ENCODE assay signal across 11 cellular contexts in the genomic region with DNA sequence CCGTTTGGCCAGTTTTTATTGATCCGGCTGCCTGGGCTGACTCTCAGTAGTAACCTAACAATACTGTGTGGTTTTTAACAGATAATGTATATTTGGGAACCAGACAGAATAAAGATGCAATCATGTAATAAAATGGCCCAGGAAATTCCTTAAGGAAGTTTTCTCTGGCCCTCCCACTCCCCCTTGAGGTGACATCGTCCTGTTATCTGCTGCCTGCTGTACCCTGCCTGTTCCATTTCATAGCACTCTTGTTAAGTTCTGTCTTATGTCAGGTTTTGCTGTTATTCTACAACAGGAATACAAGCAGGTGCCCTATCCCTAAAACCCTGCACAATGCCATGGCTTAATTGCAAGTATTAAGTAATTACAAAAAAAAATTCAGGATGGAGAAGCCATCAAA. TPM values are rescaled to one million over a fixed set of nuclear protein-coding genes. Genes with fewer than 3 reads are reported as not detected.
A peak's percentile ranks its signal among the peaks of the same experiment; 100 is the strongest.
DNase-seq lines count a peak whose midpoint lies in the region; TF ChIP-seq lines count a peak whose summit lies in the region.
"Had no signal": no experiment of that assay in that cellular context is flagged by ENCODE, and none has a peak within 500 bp of the region (broad histone marks: within the 10 kb centered on the region; RNA-seq: fewer than 3 reads in every experiment).

No MANE protein-coding gene starts in this region.

- H3K27me3 ChIP-seq in SK-N-SH (ENCODE audit: insufficient read depth) (no peaks in the 10 kb centered on the region), smooth muscle cell (ENCODE audit: low read depth) (no peaks in the 10 kb centered on the region), esophagus squamous epithelium (no peaks in the 10 kb centered on the region)

- H4K20me1 ChIP-seq in SK-N-SH (ENCODE audit: insufficient read depth) (no peaks in the 10 kb centered on the region), smooth muscle cell (ENCODE audit: low read depth) (no peaks in the 10 kb centered on the region)

- H3K27ac ChIP-seq in SK-N-SH (ENCODE audit: low read depth in 2 of 2, low read length in 1 of 2), result no peak overlapping the region
- no peak overlapping the region for H3K27ac ChIP-seq in smooth muscle cell (ENCODE audit: low read depth)
- H3K27ac ChIP-seq in coronary artery, result no peak overlapping the region
- H3K27ac ChIP-seq in esophagus squamous epithelium, result no peak overlapping the region

- H3K9me3 ChIP-seq in SK-N-SH (no peaks in the 10 kb centered on the region), smooth muscle cell (replicated peaks; ENCODE audit: low read depth) (no peaks in the 10 kb centered on the region), esophagus squamous epithelium (no peaks in the 10 kb centered on the region)

- TF ChIP-seq POLR2A in esophagus squamous epithelium (IDR thresholded peaks at IDR 0.05), result no peak

- no peaks in the 10 kb centered on the region for H3K36me3 ChIP-seq in SK-N-SH (replicated peaks in 1 of 2; ENCODE audit: control insufficient read depth in 1 of 2, insufficient read depth in 2 of 2, low read length in 1 of 2)
- H3K36me3 ChIP-seq in smooth muscle cell (ENCODE audit: low read depth), result no peaks in the 10 kb centered on the region
- no peaks in the 10 kb centered on the region for H3K36me3 ChIP-seq in esophagus squamous epithelium

- H3K4me3 ChIP-seq in SK-N-SH (ENCODE audit: low read depth in 2 of 2, low read length in 1 of 2) (no peak overlapping the region), fibroblast of mammary gland (ENCODE audit: control insufficient read depth, low read depth, low read length) (no peak overlapping the region), smooth muscle cell (no peak overlapping the region), coronary artery (no peak overlapping the region), esophagus squamous epithelium (no peak overlapping the region)

- 84% methylated on average over 3 of the region's 3 CpGs for WGBS in SK-N-SH (ENCODE audit: low lambda C conversion rate)
- 51% methylated on average over 3 of the region's 3 CpGs for WGBS in smooth muscle cell (ENCODE audit: low lambda C conversion rate)
- WGBS in esophagus squamous epithelium, 2 donors, result 68 to 82% methylated on average over 3 of the region's 3 CpGs

- intact Hi-C loops in esophagus squamous epithelium (cut with DNase I), result no loop called here

- H3K4me1 ChIP-seq in SK-N-SH (ENCODE audit: control insufficient read depth in 1 of 2, insufficient read depth in 2 of 2, low read depth in 1 of 2, low read length in 1 of 2), result no peaks in the 10 kb centered on the region
- H3K4me1 ChIP-seq in smooth muscle cell (ENCODE audit: low read depth), result peaks cover 12% of the 10 kb centered on the region
- peaks cover 5 to 56% (median 15%) of the 10 kb centered on the region in 3 donors for H3K4me1 ChIP-seq in esophagus squamous epithelium

- TF ChIP-seq EP300 in SK-N-SH (IDR thresholded peaks at IDR 0.05; ENCODE audit: borderline replicate concordance in 1 of 2, low read depth in 1 of 2, low read length in 1 of 2), result no peak

- no peak overlapping the region for H2AFZ ChIP-seq in SK-N-SH (ENCODE audit: low read depth)
- H2AFZ ChIP-seq in smooth muscle cell (ENCODE audit: low read depth), result no peak overlapping the region

- no peaks in the 10 kb centered on the region for H3K79me2 ChIP-seq in SK-N-SH (ENCODE audit: insufficient read depth)
- H3K79me2 ChIP-seq in smooth muscle cell (ENCODE audit: low read depth), result no peaks in the 10 kb centered on the region

- H3K9me2 ChIP-seq in SK-N-SH, result no peaks in the 10 kb centered on the region

- TF ChIP-seq RAD21 in SK-N-SH (IDR thresholded peaks at IDR 0.05; ENCODE audit: low read length), result peak; percentile 30; the same call in 1 of the 2 replicates

- CTCF ChIA-PET in SK-N-SH (lab: Yijun Ruan, JAX), result interaction anchor here (0.6 to 1.3 kb wide), 3 partner anchors 13 to 211 kb away, joined by 3 to 4 read pairs (median 4); no protein-coding TSS in a partner anchor

- POLR2A ChIA-PET in SK-N-SH (lab: Yijun Ruan, JAX), result no interaction called here

- in situ Hi-C loops in GM13977 (cut with MboI; ENCODE audit: low pct_unique_long_range_greater_than_20kb, low sequenced_read_pairs, unreplicated experiment), result no loop called here

- H3K4me2 ChIP-seq in SK-N-SH (no peak overlapping the region), smooth muscle cell (no peak overlapping the region)

- TF ChIP-seq CTCF in GM13977 (IDR thresholded peaks at IDR 0.05; ENCODE audit: extremely low read depth, insufficient read depth, missing control alignments), result peak; percentile 8
- TF ChIP-seq CTCF in SK-N-SH (IDR thresholded peaks at IDR 0.05), result peak; percentile 44; the same call in 1 of the 2 replicates
- TF ChIP-seq CTCF in fibroblast of mammary gland (conservative IDR thresholded peaks at IDR 0.05; ENCODE audit: control insufficient read depth, insufficient read depth, low read depth, low read length), result peak; percentile 21
- TF ChIP-seq CTCF in smooth muscle cell (IDR thresholded peaks at IDR 0.05; ENCODE audit: borderline replicate concordance, insufficient read depth, poor library complexity, severe bottlenecking), result peak; percentile 19
- TF ChIP-seq CTCF in coronary artery (IDR thresholded peaks at IDR 0.05), result no peak
- no peak for TF ChIP-seq CTCF in esophagus squamous epithelium (IDR thresholded peaks at IDR 0.05)

- H3K9ac ChIP-seq in SK-N-SH, result no peak overlapping the region
- no peak overlapping the region for H3K9ac ChIP-seq in smooth muscle cell (ENCODE audit: low read depth)

- DNase-seq in GM13977 (ENCODE audit: low spot score), result no peak
- no peak for DNase-seq in SK-N-SH
- no peak for DNase-seq in fibroblast of mammary gland (ENCODE audit: low read depth)
- DNase-seq in smooth muscle cell (lab: John Stamatoyannopoulos, UW; ENCODE audit: unreplicated experiment), result no peak
- no peak for DNase-seq in activated CD4-positive, alpha-beta T cell treated with anti-CD3 and anti-CD28 coated beads, Interleukin-2, amount 50 U/mL, for 1 hour
- DNase-seq in coronary artery (ENCODE audit: low spot score), result no peak
- no peak for DNase-seq in esophagus squamous epithelium (lab: John Stamatoyannopoulos, UW)
- DNase-seq: activated CD4-positive, alpha-beta T cell treated with anti-CD3 and anti-CD28 coated beads for 36 hours; HFFc6; NCI-H187; SW 1271 had no signal

- H3F3A ChIP-seq in SK-N-SH (replicated peaks; ENCODE audit: insufficient read depth), result no peaks in the 10 kb centered on the region
- no peaks in the 10 kb centered on the region for H3F3A ChIP-seq in smooth muscle cell (ENCODE audit: low read depth)

TF ChIP-seq in SK-N-SH, 30 proteins besides CTCF, POLR2A, EP300 and RAD21:
- TF ChIP-seq RCOR1 (IDR thresholded peaks at IDR 0.05; ENCODE audit: low read length) (no peak), TCF12 (IDR thresholded peaks at IDR 0.05) (no peak), NRF1 (IDR thresholded peaks at IDR 0.05; ENCODE audit: low read depth, low read length) (no peak), ZBTB33 (IDR thresholded peaks at IDR 0.05; ENCODE audit: borderline replicate concordance, low read depth) (no peak), MEF2A (IDR thresholded peaks at IDR 0.05; ENCODE audit: borderline replicate concordance, low read depth) (no peak), USF1 (IDR thresholded peaks at IDR 0.05; ENCODE audit: borderline replicate concordance, low read depth) (no peak), JUND (IDR thresholded peaks at IDR 0.05) (no peak), ELF1 (IDR thresholded peaks at IDR 0.05) (no peak), SIN3A (IDR thresholded peaks at IDR 0.05; ENCODE audit: borderline replicate concordance, low read depth, low read length) (no peak)

RNA-seq across cellular contexts. Expression of gene ITGB8, which starts 12.5 kb away (rescaled TPM):
- polyA plus RNA-seq in SK-N-SH (2012; rRNA removed) (0.62 and 0.99 TPM in 2 replicates), smooth muscle cell (0.38 and 1.5 TPM in 2 replicates)
- 0.81 and 0.82 TPM in 2 replicates for polyA plus RNA-seq in SK-N-SH (2012; cell fraction: cytosol; rRNA removed)
- 1.2 and 2.0 TPM in 2 replicates for polyA plus RNA-seq in SK-N-SH (2012; cell fraction: nucleus; rRNA removed)
- total RNA-seq in smooth muscle cell (10.2 and 11.5 TPM in 2 replicates), esophagus squamous epithelium (10 to 100 TPM; 23.5 to 30.6 (median 27.4) TPM)
- total RNA-seq: HFFc6 had no signal

Comparison
In these comparisons a context has a peak if more than half of its experiments do, and no peak if none do; other contexts are left out.
1. CTCF ChIP-seq: peak in GM13977 (single experiment), SK-N-SH (single experiment), fibroblast of mammary gland (single experiment) and smooth muscle cell (single experiment); none in coronary artery (single experiment) and esophagus squamous epithelium (0 of 6).